In genomic region chr3:157692468-157692867, GRCh38 we compare ENCODE assay signal across 1 cellular context.
TF ChIP-seq lines count a peak whose summit lies in the region.

No MANE protein-coding gene starts in this region.

TF ChIP-seq in GM23338, 12 proteins besides CTCF, POLR2A, EP300 and RAD21 (continued from another document):
- TF ChIP-seq POLR2AphosphoS5 (IDR thresholded peaks at IDR 0.05; ENCODE audit: low read depth) = no peak
- no peak for TF ChIP-seq EZH2phosphoT487 (IDR thresholded peaks at IDR 0.05; ENCODE audit: unreplicated experiment)
- TF ChIP-seq CREB1 (CRISPR knock-in tag; IDR thresholded peaks at IDR 0.05; ENCODE audit: low read depth) = no peak
